ENCODE assay signal across 18 cellular contexts in the genomic region with DNA sequence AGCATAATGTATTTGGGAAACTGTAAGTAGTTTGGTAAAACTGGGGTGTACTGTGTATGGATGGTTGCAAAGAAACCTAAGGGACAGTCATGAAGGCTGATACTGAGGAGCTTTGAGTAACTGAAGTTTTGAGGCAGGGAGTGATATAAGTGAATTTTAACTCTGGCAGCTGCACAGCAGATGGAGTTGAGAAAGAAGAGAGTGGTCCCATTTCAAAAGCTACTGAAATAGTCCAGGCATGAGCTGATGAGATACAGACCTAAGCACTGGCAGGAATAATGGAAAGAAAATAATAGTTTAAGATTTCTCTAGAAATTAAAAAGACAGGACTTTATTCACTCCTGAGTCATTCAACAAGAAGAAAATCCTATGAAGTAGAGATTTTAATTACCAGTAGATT.
DNase-seq lines count a peak whose midpoint lies in the region; ATAC-seq and TF ChIP-seq lines count a peak whose summit lies in the region.
"Had no signal": no experiment of that assay in that cellular context is flagged by ENCODE, and none has a peak within 500 bp of the region (broad histone marks: within the 10 kb centered on the region; RNA-seq: fewer than 3 reads in every experiment).

No MANE protein-coding gene starts in this region.

- in situ Hi-C loops in brain microvascular endothelial cell (cut with HindIII; ENCODE audit: low pct_ligation_motif_present, low sequenced_read_pairs): no loop called here

- H3K9me3 ChIP-seq in muscle layer of duodenum (ENCODE audit: control insufficient read depth in 1 of 2, low read length in 2 of 2) (no peaks in the 10 kb centered on the region), tibial nerve (no peaks in the 10 kb centered on the region)
- H3K9me3 ChIP-seq: adrenal gland, MG63 had no signal

- H3K4me3 ChIP-seq in brain microvascular endothelial cell (ENCODE audit: low read depth, low read length) (no peak overlapping the region), muscle layer of duodenum (ENCODE audit: low read depth in 1 of 2, low read length in 2 of 2) (no peak overlapping the region), tibial nerve (no peak overlapping the region)
- H3K4me3 ChIP-seq: adrenal gland, MG63 had no signal

- H3K36me3 ChIP-seq in brain microvascular endothelial cell (replicated peaks) (no peaks in the 10 kb centered on the region), muscle layer of duodenum (ENCODE audit: control insufficient read depth in 1 of 2, insufficient read depth in 2 of 2, low read length in 2 of 2) (no peaks in the 10 kb centered on the region), tibial nerve (no peaks in the 10 kb centered on the region)
- H3K36me3 ChIP-seq: adrenal gland, MG63 had no signal

- H3K27ac ChIP-seq in brain microvascular endothelial cell: peak overlapping the region; percentile 59
- H3K27ac ChIP-seq in muscle layer of duodenum (ENCODE audit: low read length): peak overlapping the region; percentile 71
- H3K27ac ChIP-seq in tibial nerve: peak overlapping the region in 3 of 4 donors; percentile 3 to 59 (median 45)
- H3K27ac ChIP-seq: adrenal gland had no signal

- DNase-seq in brain microvascular endothelial cell (no peak), fibroblast of peridontal ligament (ENCODE audit: extremely low read depth) (peak; percentile 76), tibial nerve (ENCODE audit: low spot score in 2 of 2) (no peak), glomerular visceral epithelial cell (ENCODE audit: extremely low spot score) (no peak)
- DNase-seq: activated CD4-positive, alpha-beta T cell treated with anti-CD3 and anti-CD28 coated beads, Interleukin-2, amount 10 ng/mL, durations not matched to agents 7 days and 5 days; activated gamma-delta T cell; adrenal gland; CD8-positive, alpha-beta memory T cell; effector CD8-positive, alpha-beta T cell; GOT3; MG63; NCI-H1417 treated with DMSO at 0.1 percent for 48 hours; NCI-H774; SHP77; T-helper 1 cell had no signal

- no peak for TF ChIP-seq EP300 in tibial nerve (IDR thresholded peaks at IDR 0.05)

- H3K4me1 ChIP-seq in muscle layer of duodenum (ENCODE audit: control insufficient read depth in 1 of 2, insufficient read depth in 2 of 2, low read length in 2 of 2) (peaks cover 0 to 27% of the 10 kb centered on the region in 2 donors), tibial nerve (peaks cover 0 to 5% (median 0%) of the 10 kb centered on the region in 4 donors)
- H3K4me1 ChIP-seq: adrenal gland had no signal

- H3K27me3 ChIP-seq in brain microvascular endothelial cell (replicated peaks) (no peaks in the 10 kb centered on the region), muscle layer of duodenum (ENCODE audit: low read depth, low read length) (no peaks in the 10 kb centered on the region), tibial nerve (no peaks in the 10 kb centered on the region)
- H3K27me3 ChIP-seq: adrenal gland, MG63 had no signal

- ATAC-seq in GM21423 (IDR thresholded peaks at IDR 0.05; ENCODE audit: unreplicated experiment) (no peak), GM18868 (IDR thresholded peaks at IDR 0.05; ENCODE audit: unreplicated experiment) (no peak)

- TF ChIP-seq CTCF in brain microvascular endothelial cell (IDR thresholded peaks at IDR 0.05; ENCODE audit: low read depth, low read length, missing control alignments) (no peak), tibial nerve (IDR thresholded peaks at IDR 0.05) (no peak)

- TF ChIP-seq POLR2A in tibial nerve (IDR thresholded peaks at IDR 0.05): no peak
